ENCODE assay signal across 25 cellular contexts in genomic region chr18:58027341-58027740, GRCh38. TPM values are rescaled to one million over a fixed set of nuclear protein-coding genes. Genes with fewer than 3 reads are reported as not detected.
DNase-seq lines count a peak whose midpoint lies in the region; ATAC-seq, FAIRE-seq and TF ChIP-seq lines count a peak whose summit lies in the region.
"Had no signal": no experiment of that assay in that cellular context is flagged by ENCODE, and none has a peak within 500 bp of the region (broad histone marks: within the 10 kb centered on the region; RNA-seq: fewer than 3 reads in every experiment).

No MANE protein-coding gene starts in this region.

- FAIRE-seq in H1 (lab: Jason Lieb, UNC) (no peak), pancreas (lab: Jason Lieb, UNC) (no peak)
- FAIRE-seq: A549, GM12891, GM18507 had no signal

- no peak overlapping the region for H3K23ac ChIP-seq in H1 (ENCODE audit: insufficient read length)

- H4K8ac ChIP-seq in H1 (ENCODE audit: extremely low read depth, insufficient read depth, low read length), result no peak overlapping the region

- no peak overlapping the region for H3K18ac ChIP-seq in H1 (ENCODE audit: extremely low read depth, low read length)

- no peak overlapping the region for H2AFZ ChIP-seq in H1 (ENCODE audit: low read length)

- H3K4me1 Mint-ChIP-seq in CD4-positive, alpha-beta memory T cell, result no peaks in the 10 kb centered on the region
- H3K4me1 Mint-ChIP-seq: CD14-positive monocyte had no signal

- H3K9me3 Mint-ChIP-seq in CD4-positive, alpha-beta memory T cell, result no peaks in the 10 kb centered on the region
- H3K9me3 Mint-ChIP-seq: CD14-positive monocyte; CD4-positive, alpha-beta T cell; H9 had no signal

- intact Hi-C loops in pancreas (cut with DNase I), result no loop called here
- intact Hi-C loops in CD4-positive, alpha-beta memory T cell (cut with micrococcal nuclease), result no loop called here

- no peaks in the 10 kb centered on the region for H3K79me2 ChIP-seq in H1 (ENCODE audit: control insufficient read depth in 1 of 2, insufficient read depth in 2 of 2, low read length in 2 of 2)

- TF ChIP-seq CTCF in H1 (IDR thresholded peaks at IDR 0.05; ENCODE audit: control extremely low read depth in 1 of 3, insufficient read depth in 1 of 3, low read depth in 1 of 3, low read length in 3 of 3) (no peak), pancreas (IDR thresholded peaks at IDR 0.05) (no peak)

- ATAC-seq in pancreas, result peak; percentile 55 to 80 (median 68)
- ATAC-seq in HG03354 (IDR thresholded peaks at IDR 0.05; ENCODE audit: poor library complexity, severe bottlenecking, unreplicated experiment), result no peak
- ATAC-seq: A549, HCT116 had no signal

- no peak for DNase-seq in H1 (ENCODE audit: low read depth in 1 of 2, low spot score in 2 of 2)
- peak; percentile 22 for DNase-seq in islet precursor cell
- DNase-seq in pancreas, result peak in 1 of 6 donors; percentile 23
- DNase-seq in NCI-H187 treated with DMSO at 0.1 percent for 48 hours (lab: John Stamatoyannopoulos, UW), result no peak
- no peak for DNase-seq in stimulated activated naive CD4-positive, alpha-beta T cell (lab: John Stamatoyannopoulos, UW)
- no peak for DNase-seq in CD4-positive, alpha-beta memory T cell
- DNase-seq: 8988T; ACHN; AML-193; BE2C; Calu3; CD4-positive, alpha-beta T cell; COR-L47; DMS53; DMS79 treated with DMSO at 0.1 percent for 48 hours; GF-D8; H9 had no signal

- H3K9ac ChIP-seq in HUES48 (ENCODE audit: low read depth, low read length) (no peak overlapping the region), H1 (replicated peaks in 1 of 4; ENCODE audit: extremely low read depth in 1 of 4, low read depth in 3 of 4, low read length in 3 of 4) (no peak overlapping the region)
- H3K9ac ChIP-seq: BLaER1 treated with 17β-estradiol and CSF1 and Interleukin-3, amounts not matched to agents 10 nM and 100 nM had no signal

- H3K9me3 ChIP-seq in HUES48 (ENCODE audit: control insufficient read depth, insufficient read depth, low read length), result no peaks in the 10 kb centered on the region
- H3K9me3 ChIP-seq in H1 (ENCODE audit: insufficient read depth in 2 of 2, low read depth in 1 of 2, low read length in 1 of 2), result no peaks in the 10 kb centered on the region
- H3K9me3 ChIP-seq in pancreas, result no peaks in the 10 kb centered on the region
- no peaks in the 10 kb centered on the region for H3K9me3 ChIP-seq in CD4-positive, alpha-beta memory T cell (ENCODE audit: control insufficient read depth in 1 of 2, low read length in 2 of 2)
- H3K9me3 ChIP-seq: A549; BE2C; BLaER1 treated with 17β-estradiol and CSF1 and Interleukin-3, amounts not matched to agents 10 nM and 100 nM had no signal

- peaks cover 20% of the 10 kb centered on the region for H3K4me1 ChIP-seq in HUES48 (ENCODE audit: control insufficient read depth, insufficient read depth, low read length)
- peaks cover 0 to 5% (median 3%) of the 10 kb centered on the region in 4 experiments; a peak in 4 of 7 replicates for H3K4me1 ChIP-seq in H1 (replicated peaks in 1 of 4; ENCODE audit: control insufficient read depth in 3 of 4, insufficient read depth in 4 of 4, low read length in 3 of 4)
- peaks cover 10 to 19% (median 18%) of the 10 kb centered on the region in 3 donors for H3K4me1 ChIP-seq in pancreas
- H3K4me1 ChIP-seq in CD4-positive, alpha-beta memory T cell (ENCODE audit: insufficient read depth, low read length), result no peaks in the 10 kb centered on the region
- H3K4me1 ChIP-seq: A549; BE2C; BLaER1 treated with 17β-estradiol and CSF1 and Interleukin-3, amounts not matched to agents 10 nM and 100 nM had no signal

- CTCF ChIA-PET in H1 (lab: Charles Lee; ENCODE audit: partially characterized antibody), result interaction anchor here (1.7 to 3.4 kb wide), 2 partner anchors 14 to 16 kb away, joined by 3 to 11 read pairs; partner anchors contain the start of gene NEDD4L
- CTCF ChIA-PET in CD4-positive, alpha-beta memory T cell (lab: Charles Lee; ENCODE audit: partially characterized antibody), result no interaction called here

- TF ChIP-seq POLR2A in H1 (IDR thresholded peaks at IDR 0.05; ENCODE audit: control extremely low read depth in 1 of 2, low read depth in 2 of 2, low read length in 2 of 2), result no peak

- H3K27me3 Mint-ChIP-seq in CD4-positive, alpha-beta memory T cell, result peaks cover 5 to 6% of the 10 kb centered on the region in 2 donors

- no peak overlapping the region for H3K56ac ChIP-seq in H1 (replicated peaks; ENCODE audit: insufficient read length, low read depth, low read length)

- no peak overlapping the region for H3K4me3 Mint-ChIP-seq in CD4-positive, alpha-beta memory T cell
- H3K4me3 Mint-ChIP-seq: CD14-positive monocyte; CD4-positive, alpha-beta T cell; H9 had no signal

- H3K79me1 ChIP-seq in H1 (ENCODE audit: low read depth, low read length), result no peaks in the 10 kb centered on the region

- no peak overlapping the region for H3K27ac Mint-ChIP-seq in CD4-positive, alpha-beta memory T cell
- H3K27ac Mint-ChIP-seq: CD14-positive monocyte; CD4-positive, alpha-beta T cell; H9 had no signal

- H3K4me2 ChIP-seq in H1 (ENCODE audit: insufficient read depth in 1 of 2, low read depth in 2 of 2, low read length in 2 of 2), result no peak overlapping the region
- H3K4me2 ChIP-seq: A549; BLaER1 treated with 17β-estradiol and CSF1 and Interleukin-3, amounts not matched to agents 10 nM and 100 nM had no signal

- H3K36me3 ChIP-seq in HUES48 (ENCODE audit: control insufficient read depth, insufficient read depth, low read length) (no peaks in the 10 kb centered on the region), H1 (ENCODE audit: control insufficient read depth in 2 of 4, insufficient read depth in 4 of 4, low read length in 3 of 4) (no peaks in the 10 kb centered on the region), pancreas (no peaks in the 10 kb centered on the region)
- H3K36me3 ChIP-seq in CD4-positive, alpha-beta memory T cell (ENCODE audit: insufficient read depth, low read length), result no peaks in the 10 kb centered on the region
- H3K36me3 ChIP-seq: BE2C; BLaER1 treated with 17β-estradiol and CSF1 and Interleukin-3, amounts not matched to agents 10 nM and 100 nM had no signal

- H2BK20ac ChIP-seq in H1 (ENCODE audit: low read length), result peak overlapping the region; percentile 53; the same call in 1 of the 2 replicates

- H3K27ac ChIP-seq in HUES48 (ENCODE audit: low read depth, low read length) (peak overlapping the region; percentile 84), H1 (ENCODE audit: low read depth, low read length) (no peak overlapping the region), pancreas (no peak overlapping the region)
- no peak overlapping the region for H3K27ac ChIP-seq in CD4-positive, alpha-beta memory T cell (ENCODE audit: low read depth, low read length)
- H3K27ac ChIP-seq: A549; BLaER1 treated with 17β-estradiol and CSF1 and Interleukin-3, amounts not matched to agents 10 nM and 100 nM had no signal

- POLR2A ChIA-PET in H1 (lab: Charles Lee; ENCODE audit: partially characterized antibody), result no interaction called here
- POLR2A ChIA-PET in CD4-positive, alpha-beta memory T cell (lab: Charles Lee; ENCODE audit: partially characterized antibody), result no interaction called here

- no peak overlapping the region for H2BK5ac ChIP-seq in H1 (ENCODE audit: low read depth, low read length)

- no peak overlapping the region for H3K14ac ChIP-seq in H1 (ENCODE audit: insufficient read length)

- 98% methylated on average over 3 of the region's 3 CpGs; no CpG with 5 or more reads in 1 of the 2 experiments for WGBS in H1 (ENCODE audit: extremely low coverage in 1 of 2, insufficient coverage in 1 of 2, insufficient read length in 1 of 2, insufficient replicate concordance in 2 of 2, low coverage in 1 of 2, low lambda C conversion rate in 2 of 2, missing lambda C conversion rate in 1 of 2), 2 experiments
- WGBS in pancreas, 2 donors, result 42 to 55% methylated on average over 3 of the region's 3 CpGs

- TF ChIP-seq RAD21 in H1 (IDR thresholded peaks at IDR 0.05 in 1 of 2, conservative IDR thresholded peaks at IDR 0.05 in 1 of 2; ENCODE audit: low read depth in 2 of 2, low read length in 2 of 2), result no peak

- peak overlapping the region; percentile 63; the same call in 1 of the 2 replicates for H2BK15ac ChIP-seq in H1 (ENCODE audit: low read length)

- no peak for TF ChIP-seq EP300 in H1 (IDR thresholded peaks at IDR 0.05; ENCODE audit: borderline replicate concordance in 1 of 2, low read depth in 2 of 2, low read length in 2 of 2)

- H3K36me3 Mint-ChIP-seq in CD4-positive, alpha-beta memory T cell, result no peaks in the 10 kb centered on the region
- H3K36me3 Mint-ChIP-seq: CD14-positive monocyte had no signal

- no peak overlapping the region; the same call in 1 of the 2 replicates for H2BK12ac ChIP-seq in H1 (ENCODE audit: low read depth, low read length)

- no peak overlapping the region for H4K5ac ChIP-seq in H1 (ENCODE audit: insufficient read length, low read depth, low read length)

- no peaks in the 10 kb centered on the region for H4K20me1 ChIP-seq in H1 (replicated peaks in 1 of 2; ENCODE audit: control insufficient read depth in 1 of 2, insufficient read depth in 2 of 2, low read length in 2 of 2)
- H4K20me1 ChIP-seq: BLaER1 treated with 17β-estradiol and CSF1 and Interleukin-3, amounts not matched to agents 10 nM and 100 nM had no signal

- no peak overlapping the region for H3K4ac ChIP-seq in H1 (replicated peaks; ENCODE audit: insufficient read length, low read depth, low read length)

- peak overlapping the region; percentile 2 for H4K91ac ChIP-seq in H1 (replicated peaks; ENCODE audit: insufficient read length, low read length)

- H3K23me2 ChIP-seq in H1 (ENCODE audit: low read depth, low read length), result no peaks in the 10 kb centered on the region

- H3K4me3 ChIP-seq in HUES48 (ENCODE audit: low read depth, low read length), result no peak overlapping the region
- H3K4me3 ChIP-seq in H1 (ENCODE audit: extremely low read depth in 1 of 4, insufficient read depth in 2 of 4, low read depth in 3 of 4, low read length in 4 of 4), result no peak overlapping the region
- H3K4me3 ChIP-seq in pancreas, result no peak overlapping the region
- no peak overlapping the region for H3K4me3 ChIP-seq in CD4-positive, alpha-beta memory T cell (ENCODE audit: low read length in 2 of 2)
- H3K4me3 ChIP-seq: A549; BLaER1 treated with 17β-estradiol and CSF1 and Interleukin-3, amounts not matched to agents 10 nM and 100 nM had no signal

- no peaks in the 10 kb centered on the region for H3K27me3 ChIP-seq in HUES48 (ENCODE audit: control insufficient read depth, insufficient read depth, low read length)
- H3K27me3 ChIP-seq in H1 (replicated peaks in 1 of 4; ENCODE audit: control insufficient read depth in 3 of 4, extremely low read depth in 1 of 4, insufficient read depth in 3 of 4, low read length in 3 of 4), result no peaks in the 10 kb centered on the region; a peak in 1 of 7 replicates
- H3K27me3 ChIP-seq in pancreas, result no peaks in the 10 kb centered on the region
- H3K27me3 ChIP-seq in CD4-positive, alpha-beta memory T cell (ENCODE audit: insufficient read depth, low read length), result no peaks in the 10 kb centered on the region
- H3K27me3 ChIP-seq: BE2C; BLaER1 treated with 17β-estradiol and CSF1 and Interleukin-3, amounts not matched to agents 10 nM and 100 nM had no signal

- H2AK5ac ChIP-seq in H1 (ENCODE audit: low read depth, low read length), result no peak overlapping the region

- H2BK120ac ChIP-seq in H1 (replicated peaks; ENCODE audit: low read depth, low read length), result no peak overlapping the region

RNA-seq across cellular contexts. Expression of gene NEDD4L, which starts 16.7 kb away (rescaled TPM):
- 63.4 and 69.8 TPM in 2 replicates for total RNA-seq in H1 (2021; fragmentation: NEBNext Ultra II Directional; extraction: Animal tissue kit (Norgen Biotek cat#: 25700))
- 37.3 and 53.0 TPM in 2 replicates for polyA plus RNA-seq in H1 (2011; rRNA removed)
- polyA plus RNA-seq in H1 (2011; cell fraction: cytosol; rRNA removed), result 35.7 TPM
- polyA plus RNA-seq in H1 (2011; cell fraction: nucleus; rRNA removed), result 112 TPM
- 49.0 to 66.6 TPM (median 55.2 TPM) in 4 replicates for polyA plus RNA-seq in H1 (2012, experiment 1 of 2)
- 14.1 TPM for polyA plus RNA-seq in H1 (2012, experiment 2 of 2)
- polyA plus RNA-seq in H1 (2013, experiment 1 of 2), result 60.0 TPM
- 63.7 TPM for polyA plus RNA-seq in H1 (2013, experiment 2 of 2)
- 77.2 and 91.8 TPM in 2 replicates for polyA minus RNA-seq in H1 (2011; rRNA and poly(A)+ RNA removed)
- 35.2 TPM for polyA minus RNA-seq in H1 (2011; cell fraction: cytosol; rRNA and poly(A)+ RNA removed)
- 128 TPM for polyA minus RNA-seq in H1 (2011; cell fraction: nucleus; rRNA and poly(A)+ RNA removed)
- 100 to 1,000 TPM in 2 of 6 donors, 10 to 100 TPM in 4; 57.7 to 113 (median 72.3) TPM for total RNA-seq in pancreas
- 10 to 100 TPM; 45.0 to 67.5 TPM for polyA plus RNA-seq in pancreas
- total RNA-seq in CD4-positive, alpha-beta memory T cell, result 1 to 10 TPM; 2.8 to 3.5 TPM
- polyA plus RNA-seq in CD4-positive, alpha-beta memory T cell, result 1 to 10 TPM; 4.0 to 4.1 TPM

Comparison
In these comparisons a context has a peak if more than half of its experiments do, and no peak if none do; other contexts are left out.
1. RNA of gene NEDD4L, which starts 16.7 kb away (total RNA-seq): 57.7 to 113 TPM in pancreas and 63.4 to 69.8 TPM in H1; 2.8 to 3.5 TPM in CD4-positive, alpha-beta memory T cell; every median in the first group is over 10 times any median in the second.